Comparison of ENCODE assay signal across 19 cellular contexts in genomic region chr1:20321573-20321972, GRCh38. TPM values are rescaled to one million over a fixed set of nuclear protein-coding genes. Genes with fewer than 3 reads are reported as not detected.
DNase-seq lines count a peak whose midpoint lies in the region; ATAC-seq and TF ChIP-seq lines count a peak whose summit lies in the region.
"Had no signal": no experiment of that assay in that cellular context is flagged by ENCODE, and none has a peak within 500 bp of the region (broad histone marks: within the 10 kb centered on the region; RNA-seq: fewer than 3 reads in every experiment).

No MANE protein-coding gene starts in this region.

- no peak for DNase-seq in CD4-positive, alpha-beta T cell
- DNase-seq in activated T-helper 2 cell treated with anti-CD3 and anti-CD28 coated beads, Interferon-gamma antibody, Interleukin-2, Interleukin-4, amounts not matched to agents 10 μg/mL and 5 μg/mL and 100 μg/mL, durations not matched to agents 14 hours and 24 hours and 36 hours (ENCODE audit: low spot score), result no peak
- DNase-seq in neural crest cell (ENCODE audit: low read depth, low spot score) (no peak), SHP77 treated with DMSO at 0.1 percent for 48 hours (lab: John Stamatoyannopoulos, UW) (no peak), AG08395 (ENCODE audit: low spot score) (no peak)
- no peak for DNase-seq in activated CD8-positive, alpha-beta memory T cell treated with anti-CD3 and anti-CD28 coated beads, Interleukin-2, amount 50 U/mL, for 4 hours
- DNase-seq: activated effector memory CD4-positive, alpha-beta T cell treated with Interleukin-2 at 50 U/mL for 16 hours; BE2C; body of pancreas; HFFc6; NCI-H2029 treated with DMSO at 0.1 percent for 48 hours; NCI-H510A treated with DMSO at 0.1 percent for 48 hours; occipital lobe; SJCRH30 had no signal

- intact Hi-C loops in CD4-positive, alpha-beta T cell (cut with DNase I, micrococcal nuclease), result no loop called here
- intact Hi-C loops in activated T-helper 2 cell treated with anti-CD3 and anti-CD28 coated beads, Interferon-gamma antibody, Interleukin-2, Interleukin-4, amounts not matched to agents 10 μg/mL and 5 μg/mL and 100 μg/mL, durations not matched to agents 14 hours and 24 hours and 36 hours (cut with micrococcal nuclease), result loop anchor here (10.0 kb wide), 1 partner anchor 77 kb away; no protein-coding TSS in a partner anchor

- no peaks in the 10 kb centered on the region for H3K9me3 ChIP-seq in BLaER1
- no peaks in the 10 kb centered on the region for H3K9me3 ChIP-seq in CD4-positive, alpha-beta T cell (ENCODE audit: control insufficient read depth, low read length)
- H3K9me3 ChIP-seq: BE2C, body of pancreas, SJCRH30, thoracic aorta had no signal

- H3K27ac ChIP-seq in BLaER1, result no peak overlapping the region
- no peak overlapping the region for H3K27ac ChIP-seq in CD4-positive, alpha-beta T cell (ENCODE audit: low read depth, low read length)
- H3K27ac ChIP-seq: body of pancreas, SJCRH30, thoracic aorta had no signal

- no peak for ATAC-seq in CD4-positive, alpha-beta T cell (ENCODE audit: poor library complexity)
- ATAC-seq: body of pancreas, sciatic nerve had no signal

- H3K4me2 ChIP-seq in BLaER1, result peak overlapping the region; percentile 55

- H3K36me3 Mint-ChIP-seq in CD4-positive, alpha-beta T cell (ENCODE audit: low read depth), result no peaks in the 10 kb centered on the region
- no peaks in the 10 kb centered on the region for H3K36me3 Mint-ChIP-seq in activated T-helper 2 cell treated with anti-CD3 and anti-CD28 coated beads, Interferon-gamma antibody, Interleukin-2, Interleukin-4, amounts not matched to agents 10 μg/mL and 5 μg/mL and 100 μg/mL, durations not matched to agents 14 hours and 24 hours and 36 hours (ENCODE audit: low read depth)
- no peaks in the 10 kb centered on the region for H3K36me3 Mint-ChIP-seq in neural crest cell (ENCODE audit: low read depth)
- H3K36me3 Mint-ChIP-seq: activated CD4-positive, alpha-beta memory T cell treated with anti-CD3 and anti-CD28 coated beads for 36 hours; mesothelial cell of epicardium had no signal

- peak overlapping the region; percentile 85 for H3K27ac Mint-ChIP-seq in CD4-positive, alpha-beta T cell
- no peak overlapping the region for H3K27ac Mint-ChIP-seq in activated T-helper 2 cell treated with anti-CD3 and anti-CD28 coated beads, Interferon-gamma antibody, Interleukin-2, Interleukin-4, amounts not matched to agents 10 μg/mL and 5 μg/mL and 100 μg/mL, durations not matched to agents 14 hours and 24 hours and 36 hours
- H3K27ac Mint-ChIP-seq in neural crest cell (ENCODE audit: unreplicated experiment), result peak overlapping the region; percentile 81
- H3K27ac Mint-ChIP-seq: HFFc6, mesothelial cell of epicardium had no signal

- POLR2A ChIA-PET in CD4-positive, alpha-beta T cell (lab: Charles Lee), result no interaction called here

- H4K20me1 ChIP-seq in BLaER1, result no peaks in the 10 kb centered on the region

- peaks cover 15% of the 10 kb centered on the region for H3K4me1 ChIP-seq in BLaER1

- 0 out of 2 replicates have a peak, but pooled peaks cover 2% of the 10 kb centered on the region for H3K27me3 ChIP-seq in BLaER1
- H3K27me3 ChIP-seq in CD4-positive, alpha-beta T cell (ENCODE audit: control insufficient read depth, insufficient read depth, low read length), result no peaks in the 10 kb centered on the region
- H3K27me3 ChIP-seq: BE2C, body of pancreas had no signal

- no peaks in the 10 kb centered on the region for H3K9me3 Mint-ChIP-seq in CD4-positive, alpha-beta T cell
- no peaks in the 10 kb centered on the region for H3K9me3 Mint-ChIP-seq in activated T-helper 2 cell treated with anti-CD3 and anti-CD28 coated beads, Interferon-gamma antibody, Interleukin-2, Interleukin-4, amounts not matched to agents 10 μg/mL and 5 μg/mL and 100 μg/mL, durations not matched to agents 14 hours and 24 hours and 36 hours
- no peaks in the 10 kb centered on the region for H3K9me3 Mint-ChIP-seq in neural crest cell
- H3K9me3 Mint-ChIP-seq: activated CD4-positive, alpha-beta memory T cell treated with anti-CD3 and anti-CD28 coated beads for 36 hours; HFFc6; mesothelial cell of epicardium had no signal

- CTCF ChIA-PET in CD4-positive, alpha-beta T cell (lab: Charles Lee), result no interaction called here

- no peaks in the 10 kb centered on the region for H3K36me3 ChIP-seq in BLaER1
- H3K36me3 ChIP-seq: BE2C, SJCRH30, thoracic aorta had no signal

- H3K4me3 Mint-ChIP-seq in CD4-positive, alpha-beta T cell, result peak overlapping the region; percentile 75
- H3K4me3 Mint-ChIP-seq in activated T-helper 2 cell treated with anti-CD3 and anti-CD28 coated beads, Interferon-gamma antibody, Interleukin-2, Interleukin-4, amounts not matched to agents 10 μg/mL and 5 μg/mL and 100 μg/mL, durations not matched to agents 14 hours and 24 hours and 36 hours (ENCODE audit: low read depth), result peak overlapping the region; percentile 13
- no peak overlapping the region for H3K4me3 Mint-ChIP-seq in neural crest cell
- H3K4me3 Mint-ChIP-seq: HFFc6, mesothelial cell of epicardium had no signal

- no peak for TF ChIP-seq CTCF in CD4-positive, alpha-beta T cell (IDR thresholded peaks at IDR 0.05)
- no peak for TF ChIP-seq CTCF in neural crest cell (conservative IDR thresholded peaks at IDR 0.05)

- peaks cover 29% of the 10 kb centered on the region for H3K4me1 Mint-ChIP-seq in CD4-positive, alpha-beta T cell (ENCODE audit: low read depth)
- peaks cover 27% of the 10 kb centered on the region for H3K4me1 Mint-ChIP-seq in activated T-helper 2 cell treated with anti-CD3 and anti-CD28 coated beads, Interferon-gamma antibody, Interleukin-2, Interleukin-4, amounts not matched to agents 10 μg/mL and 5 μg/mL and 100 μg/mL, durations not matched to agents 14 hours and 24 hours and 36 hours (ENCODE audit: low read depth)
- H3K4me1 Mint-ChIP-seq in neural crest cell, result peaks cover 26% of the 10 kb centered on the region

- no peak overlapping the region for H3K4me3 ChIP-seq in BLaER1
- H3K4me3 ChIP-seq: body of pancreas, SJCRH30, thoracic aorta had no signal

- H3K9ac ChIP-seq in BLaER1, result no peak overlapping the region

- no peaks in the 10 kb centered on the region for H3K27me3 Mint-ChIP-seq in CD4-positive, alpha-beta T cell
- peaks cover 35% of the 10 kb centered on the region for H3K27me3 Mint-ChIP-seq in activated T-helper 2 cell treated with anti-CD3 and anti-CD28 coated beads, Interferon-gamma antibody, Interleukin-2, Interleukin-4, amounts not matched to agents 10 μg/mL and 5 μg/mL and 100 μg/mL, durations not matched to agents 14 hours and 24 hours and 36 hours (ENCODE audit: low read depth)
- H3K27me3 Mint-ChIP-seq in neural crest cell (ENCODE audit: low read depth), result no peaks in the 10 kb centered on the region

RNA-seq across cellular contexts. Expression of gene VWA5B1, which starts 30.9 kb away (rescaled TPM):
- under 1 TPM; 0.08 TPM for total RNA-seq in CD4-positive, alpha-beta T cell
- total RNA-seq in activated T-helper 2 cell treated with anti-CD3 and anti-CD28 coated beads, Interferon-gamma antibody, Interleukin-2, Interleukin-4, amounts not matched to agents 10 μg/mL and 5 μg/mL and 100 μg/mL, durations not matched to agents 14 hours and 24 hours and 36 hours, result not detected in 2 replicates
- total RNA-seq in neural crest cell, result 0.30 and 0.44 TPM in 2 replicates
- total RNA-seq: activated CD4-positive, alpha-beta memory T cell treated with anti-CD3 and anti-CD28 coated beads for 36 hours; body of pancreas; HFFc6; sciatic nerve; SJCRH30; thoracic aorta had no signal
